ENCODE assay signal across 1 cellular context in the genomic region with DNA sequence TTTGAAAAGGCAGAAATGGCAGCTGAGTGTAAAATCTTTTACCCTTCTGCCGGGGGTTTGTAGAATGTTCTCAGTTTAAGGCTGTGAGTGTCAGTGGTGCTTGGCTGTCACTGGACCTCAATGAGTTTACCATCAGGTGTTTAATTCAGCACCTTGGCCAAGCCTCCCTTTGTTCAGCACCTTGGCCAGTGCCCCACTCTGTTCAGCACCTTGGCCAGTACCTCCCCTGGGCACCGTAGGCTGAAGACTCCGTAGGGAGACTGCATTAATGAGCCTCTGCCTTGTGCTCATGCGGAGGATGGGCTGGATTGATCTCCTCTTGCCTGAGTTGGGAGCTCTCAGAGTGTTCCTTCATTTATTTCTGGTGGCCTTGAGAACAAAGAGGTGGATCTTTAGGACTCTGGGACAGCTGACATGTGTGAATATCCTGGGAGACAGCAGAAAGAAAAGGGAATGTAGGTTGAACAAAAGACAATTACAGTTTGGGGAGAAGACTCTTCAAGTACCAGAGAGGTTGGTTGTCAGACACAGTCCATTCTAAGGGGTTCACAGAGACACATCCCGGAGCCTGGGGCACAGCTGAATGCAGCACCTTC.
TF ChIP-seq lines count a peak whose summit lies in the region.

No MANE protein-coding gene starts in this region.

TF ChIP-seq in WTC11, 78 proteins besides CTCF, POLR2A, EP300 and RAD21 (continued from another document):
- TF ChIP-seq, protein P1, sequence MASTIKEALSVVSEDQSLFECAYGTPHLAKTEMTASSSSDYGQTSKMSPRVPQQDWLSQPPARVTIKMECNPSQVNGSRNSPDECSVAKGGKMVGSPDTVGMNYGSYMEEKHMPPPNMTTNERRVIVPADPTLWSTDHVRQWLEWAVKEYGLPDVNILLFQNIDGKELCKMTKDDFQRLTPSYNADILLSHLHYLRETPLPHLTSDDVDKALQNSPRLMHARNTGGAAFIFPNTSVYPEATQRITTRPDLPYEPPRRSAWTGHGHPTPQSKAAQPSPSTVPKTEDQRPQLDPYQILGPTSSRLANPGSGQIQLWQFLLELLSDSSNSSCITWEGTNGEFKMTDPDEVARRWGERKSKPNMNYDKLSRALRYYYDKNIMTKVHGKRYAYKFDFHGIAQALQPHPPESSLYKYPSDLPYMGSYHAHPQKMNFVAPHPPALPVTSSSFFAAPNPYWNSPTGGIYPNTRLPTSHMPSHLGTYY (CRISPR knock-in tag; IDR thresholded peaks at IDR 0.05): peak; percentile 96
- TF ChIP-seq PRRX2 (CRISPR knock-in tag; IDR thresholded peaks at IDR 0.05): peak; percentile 96
- TF ChIP-seq ZBTB43 (CRISPR knock-in tag; IDR thresholded peaks at IDR 0.05): peak; percentile 99
- peak; percentile 94 for TF ChIP-seq MAX (CRISPR knock-in tag; IDR thresholded peaks at IDR 0.05)
- peak; percentile 100 for TF ChIP-seq ZNF219 (CRISPR knock-in tag; IDR thresholded peaks at IDR 0.05; ENCODE audit: borderline replicate concordance)
- TF ChIP-seq ZNF512 (CRISPR knock-in tag; IDR thresholded peaks at IDR 0.05; ENCODE audit: borderline replicate concordance): peak; percentile 98; the same call in 1 of the 2 replicates
- TF ChIP-seq ZNF423 (CRISPR knock-in tag; IDR thresholded peaks at IDR 0.05): peak; percentile 81
- peak; percentile 85; the same call in 1 of the 2 replicates for TF ChIP-seq NFATC4 (CRISPR knock-in tag; IDR thresholded peaks at IDR 0.05)
- TF ChIP-seq NFYB (CRISPR knock-in tag; conservative IDR thresholded peaks at IDR 0.05; ENCODE audit: low read depth): peak; percentile 79
- TF ChIP-seq, protein P2, sequence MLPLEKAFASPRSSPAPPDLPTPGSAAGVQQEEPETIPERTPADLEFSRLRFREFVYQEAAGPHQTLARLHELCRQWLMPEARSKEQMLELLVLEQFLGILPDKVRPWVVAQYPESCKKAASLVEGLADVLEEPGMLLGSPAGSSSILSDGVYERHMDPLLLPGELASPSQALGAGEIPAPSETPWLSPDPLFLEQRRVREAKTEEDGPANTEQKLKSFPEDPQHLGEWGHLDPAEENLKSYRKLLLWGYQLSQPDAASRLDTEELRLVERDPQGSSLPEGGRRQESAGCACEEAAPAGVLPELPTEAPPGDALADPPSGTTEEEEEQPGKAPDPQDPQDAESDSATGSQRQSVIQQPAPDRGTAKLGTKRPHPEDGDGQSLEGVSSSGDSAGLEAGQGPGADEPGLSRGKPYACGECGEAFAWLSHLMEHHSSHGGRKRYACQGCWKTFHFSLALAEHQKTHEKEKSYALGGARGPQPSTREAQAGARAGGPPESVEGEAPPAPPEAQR (CRISPR knock-in tag; IDR thresholded peaks at IDR 0.05): peak; percentile 98
- peak; percentile 91 for TF ChIP-seq ZNF425 (CRISPR knock-in tag; conservative IDR thresholded peaks at IDR 0.05)
- peak; percentile 99 for TF ChIP-seq ZNF138 (CRISPR knock-in tag; conservative IDR thresholded peaks at IDR 0.05)
- TF ChIP-seq ATF3 (CRISPR knock-in tag; conservative IDR thresholded peaks at IDR 0.05): peak; percentile 93
- peak; percentile 94 for TF ChIP-seq NR2C2 (CRISPR knock-in tag; IDR thresholded peaks at IDR 0.05)
- peak; percentile 99 for TF ChIP-seq FOXJ3 (CRISPR knock-in tag; IDR thresholded peaks at IDR 0.05; ENCODE audit: borderline replicate concordance)
- peak; percentile 99 for TF ChIP-seq TCF7 (CRISPR knock-in tag; IDR thresholded peaks at IDR 0.05; ENCODE audit: low read depth)
- TF ChIP-seq JAZF1 (CRISPR knock-in tag; IDR thresholded peaks at IDR 0.05): no peak
- peak; percentile 100 for TF ChIP-seq JUN (CRISPR knock-in tag; IDR thresholded peaks at IDR 0.05)
- TF ChIP-seq ESRRA (CRISPR knock-in tag; IDR thresholded peaks at IDR 0.05; ENCODE audit: borderline replicate concordance): peak; percentile 99
- peak; percentile 97 for TF ChIP-seq CREM (CRISPR knock-in tag; IDR thresholded peaks at IDR 0.05)
- TF ChIP-seq, protein P3, sequence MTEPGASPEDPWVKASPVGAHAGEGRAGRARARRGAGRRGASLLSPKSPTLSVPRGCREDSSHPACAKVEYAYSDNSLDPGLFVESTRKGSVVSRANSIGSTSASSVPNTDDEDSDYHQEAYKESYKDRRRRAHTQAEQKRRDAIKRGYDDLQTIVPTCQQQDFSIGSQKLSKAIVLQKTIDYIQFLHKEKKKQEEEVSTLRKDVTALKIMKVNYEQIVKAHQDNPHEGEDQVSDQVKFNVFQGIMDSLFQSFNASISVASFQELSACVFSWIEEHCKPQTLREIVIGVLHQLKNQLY (CRISPR knock-in tag; IDR thresholded peaks at IDR 0.05): peak; percentile 99
- TF ChIP-seq, protein P4, sequence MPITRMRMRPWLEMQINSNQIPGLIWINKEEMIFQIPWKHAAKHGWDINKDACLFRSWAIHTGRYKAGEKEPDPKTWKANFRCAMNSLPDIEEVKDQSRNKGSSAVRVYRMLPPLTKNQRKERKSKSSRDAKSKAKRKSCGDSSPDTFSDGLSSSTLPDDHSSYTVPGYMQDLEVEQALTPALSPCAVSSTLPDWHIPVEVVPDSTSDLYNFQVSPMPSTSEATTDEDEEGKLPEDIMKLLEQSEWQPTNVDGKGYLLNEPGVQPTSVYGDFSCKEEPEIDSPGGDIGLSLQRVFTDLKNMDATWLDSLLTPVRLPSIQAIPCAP (CRISPR knock-in tag; IDR thresholded peaks at IDR 0.05): peak; percentile 100
- TF ChIP-seq, protein P5, sequence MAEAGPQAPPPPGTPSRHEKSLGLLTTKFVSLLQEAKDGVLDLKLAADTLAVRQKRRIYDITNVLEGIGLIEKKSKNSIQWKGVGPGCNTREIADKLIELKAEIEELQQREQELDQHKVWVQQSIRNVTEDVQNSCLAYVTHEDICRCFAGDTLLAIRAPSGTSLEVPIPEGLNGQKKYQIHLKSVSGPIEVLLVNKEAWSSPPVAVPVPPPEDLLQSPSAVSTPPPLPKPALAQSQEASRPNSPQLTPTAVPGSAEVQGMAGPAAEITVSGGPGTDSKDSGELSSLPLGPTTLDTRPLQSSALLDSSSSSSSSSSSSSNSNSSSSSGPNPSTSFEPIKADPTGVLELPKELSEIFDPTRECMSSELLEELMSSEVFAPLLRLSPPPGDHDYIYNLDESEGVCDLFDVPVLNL (CRISPR knock-in tag; IDR thresholded peaks at IDR 0.05; ENCODE audit: borderline replicate concordance, low read depth): peak; percentile 99
- peak; percentile 96 for TF ChIP-seq SP1 (CRISPR knock-in tag; conservative IDR thresholded peaks at IDR 0.05)
- TF ChIP-seq SOX15 (CRISPR knock-in tag; IDR thresholded peaks at IDR 0.05): no peak
- TF ChIP-seq ZNF317 (CRISPR knock-in tag; IDR thresholded peaks at IDR 0.05; ENCODE audit: borderline replicate concordance, low read depth): peak; percentile 89
- TF ChIP-seq AR (CRISPR knock-in tag; IDR thresholded peaks at IDR 0.05): peak; percentile 92
- no peak for TF ChIP-seq HMGA2 (CRISPR knock-in tag; IDR thresholded peaks at IDR 0.05)
- peak; percentile 100 for TF ChIP-seq ZNF281 (CRISPR knock-in tag; IDR thresholded peaks at IDR 0.05)
- TF ChIP-seq SMAD4 (CRISPR knock-in tag; IDR thresholded peaks at IDR 0.05): peak; percentile 100
- TF ChIP-seq TEAD1 (CRISPR knock-in tag; IDR thresholded peaks at IDR 0.05): peak; percentile 100
- peak; percentile 100 for TF ChIP-seq TP53 (CRISPR knock-in tag; IDR thresholded peaks at IDR 0.05)
- TF ChIP-seq, protein P6, sequence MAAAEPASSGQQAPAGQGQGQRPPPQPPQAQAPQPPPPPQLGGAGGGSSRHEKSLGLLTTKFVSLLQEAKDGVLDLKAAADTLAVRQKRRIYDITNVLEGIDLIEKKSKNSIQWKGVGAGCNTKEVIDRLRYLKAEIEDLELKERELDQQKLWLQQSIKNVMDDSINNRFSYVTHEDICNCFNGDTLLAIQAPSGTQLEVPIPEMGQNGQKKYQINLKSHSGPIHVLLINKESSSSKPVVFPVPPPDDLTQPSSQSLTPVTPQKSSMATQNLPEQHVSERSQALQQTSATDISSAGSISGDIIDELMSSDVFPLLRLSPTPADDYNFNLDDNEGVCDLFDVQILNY (CRISPR knock-in tag; IDR thresholded peaks at IDR 0.05): peak; percentile 98
TF ChIP-seq in WTC11: peak in this region for 68.
